In the genomic region with DNA sequence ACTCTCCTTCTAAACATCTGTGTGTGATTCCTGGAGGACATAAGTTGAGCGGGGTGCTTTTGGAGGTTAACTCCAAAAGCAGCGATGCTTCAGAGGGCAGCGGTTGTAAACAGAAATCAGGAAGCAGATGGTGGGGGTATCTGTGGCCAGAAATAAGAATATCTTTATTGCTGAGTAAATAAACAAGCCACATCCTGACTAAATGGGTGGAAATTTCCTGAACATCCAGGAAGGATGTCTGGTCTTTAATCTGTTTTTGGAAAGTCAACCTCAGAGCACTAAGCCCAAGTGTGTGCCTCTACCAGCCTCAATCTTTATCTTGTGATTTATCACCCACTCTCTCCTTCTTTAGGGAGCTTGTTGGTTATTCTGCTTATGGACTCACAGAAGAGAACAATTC, we compare ENCODE assay signal across 22 cellular contexts.
DNase-seq lines count a peak whose midpoint lies in the region; ATAC-seq, FAIRE-seq and TF ChIP-seq lines count a peak whose summit lies in the region.
"Had no signal": no experiment of that assay in that cellular context is flagged by ENCODE, and none has a peak within 500 bp of the region (broad histone marks: within the 10 kb centered on the region; RNA-seq: fewer than 3 reads in every experiment).

No MANE protein-coding gene starts in this region.

- no peak overlapping the region for H3K27ac ChIP-seq in IMR-90 (ENCODE audit: insufficient read depth, low read length)
- peak overlapping the region; percentile 32 for H3K27ac ChIP-seq in endothelial cell of umbilical vein (ENCODE audit: insufficient read depth, low read depth, low read length)
- peak overlapping the region; percentile 57 for H3K27ac ChIP-seq in mesodermal cell (ENCODE audit: low read depth, low read length, severe bottlenecking)
- H3K27ac ChIP-seq: 22Rv1, Peyer's patch had no signal

- POLR2A ChIA-PET in IMR-90 (lab: Charles Lee; ENCODE audit: unreplicated experiment): no interaction called here
- POLR2A ChIA-PET in endothelial cell of umbilical vein (lab: Charles Lee): no interaction called here

- TF ChIP-seq POLR2A in IMR-90 (IDR thresholded peaks at IDR 0.05; ENCODE audit: low read depth, low read length): no peak
- TF ChIP-seq POLR2A in endothelial cell of umbilical vein (IDR thresholded peaks at IDR 0.05; ENCODE audit: low read depth, low read length): no peak

- BruUV-seq in IMR-90 (replicated peaks; lab: Mats Ljungman, UMichigan) (no TSS peak), endothelial cell of umbilical vein (replicated peaks; lab: Mats Ljungman, UMichigan) (no TSS peak)

- FAIRE-seq in endothelial cell of umbilical vein (lab: Jason Lieb, UNC): no peak
- FAIRE-seq: GM12891 had no signal

- no peaks in the 10 kb centered on the region for H3K9me3 ChIP-seq in IMR-90 (ENCODE audit: control insufficient read depth, insufficient read depth, low read length)
- H3K9me3 ChIP-seq in endothelial cell of umbilical vein (replicated peaks; ENCODE audit: control insufficient read depth, insufficient read depth, low read length): no peaks in the 10 kb centered on the region
- H3K9me3 ChIP-seq in mesodermal cell (ENCODE audit: control insufficient read depth, low read length): no peaks in the 10 kb centered on the region
- H3K9me3 ChIP-seq: Caco-2, Peyer's patch had no signal

- H4K91ac ChIP-seq in IMR-90 (ENCODE audit: insufficient read depth, low read depth, low read length): no peak overlapping the region

- H4K5ac ChIP-seq in IMR-90 (ENCODE audit: low read depth, low read length): no peak overlapping the region

- dilution Hi-C loops in IMR-90 (cut with HindIII; ENCODE audit: low sequenced_read_pairs, unreplicated experiment): no loop called here
- dilution Hi-C loops in endothelial cell of umbilical vein (cut with MboI; ENCODE audit: extremely low pct_ligation_motif_present, low sequenced_read_pairs): no loop called here

- H3K4me1 ChIP-seq in IMR-90 (ENCODE audit: control insufficient read depth, insufficient read depth, low read length) (peaks cover 2% of the 10 kb centered on the region; the same call in 1 of the 2 replicates), endothelial cell of umbilical vein (ENCODE audit: control insufficient read depth, extremely low read depth, insufficient read depth, low read length) (peaks cover 44% of the 10 kb centered on the region), mesodermal cell (ENCODE audit: control insufficient read depth, insufficient read depth, low read length, poor library complexity, severe bottlenecking) (peaks cover 25% of the 10 kb centered on the region)
- H3K4me1 ChIP-seq: Caco-2, Peyer's patch had no signal

- no peak overlapping the region for H2BK20ac ChIP-seq in IMR-90 (ENCODE audit: low read depth, low read length)

- no peak overlapping the region for H2BK5ac ChIP-seq in IMR-90 (ENCODE audit: low read depth, low read length, poor library complexity, severe bottlenecking)

- H2BK120ac ChIP-seq in IMR-90 (ENCODE audit: low read depth, low read length): no peak overlapping the region

- no peak overlapping the region for H3K18ac ChIP-seq in IMR-90 (ENCODE audit: low read depth, low read length)

- H3K36me3 ChIP-seq in IMR-90 (ENCODE audit: control insufficient read depth, insufficient read depth, low read length) (no peaks in the 10 kb centered on the region), endothelial cell of umbilical vein (ENCODE audit: control insufficient read depth in 2 of 2, extremely low read depth in 1 of 2, insufficient read depth in 2 of 2, low read length in 2 of 2) (no peaks in the 10 kb centered on the region), mesodermal cell (ENCODE audit: control insufficient read depth, insufficient read depth, low read length) (no peaks in the 10 kb centered on the region)
- H3K36me3 ChIP-seq: Peyer's patch had no signal

- no peaks in the 10 kb centered on the region for H4K20me1 ChIP-seq in IMR-90 (ENCODE audit: insufficient read depth, low read length)
- no peaks in the 10 kb centered on the region for H4K20me1 ChIP-seq in endothelial cell of umbilical vein (replicated peaks; ENCODE audit: control insufficient read depth, extremely low read depth, insufficient read depth, low read length)

- CTCF ChIA-PET in IMR-90 (lab: Yijun Ruan, JAX): interaction anchor here (1.3 kb wide), 1 partner anchor 27 kb away, joined by 4 read pairs; no protein-coding TSS in a partner anchor
- CTCF ChIA-PET in endothelial cell of umbilical vein (lab: Charles Lee): interaction anchor here (1.1 to 1.7 kb wide), 4 partner anchors 15 to 187 kb away, joined by 3 to 7 read pairs (median 3); no protein-coding TSS in a partner anchor

- ATAC-seq in IMR-90 (ENCODE audit: low read depth): no peak
- no peak for ATAC-seq in GM19455 (IDR thresholded peaks at IDR 0.05; ENCODE audit: unreplicated experiment)
- ATAC-seq: Right ventricle myocardium inferior had no signal

- TF ChIP-seq RAD21 in IMR-90 (IDR thresholded peaks at IDR 0.05; ENCODE audit: low read length): no peak

- no peak overlapping the region for H2AK9ac ChIP-seq in IMR-90 (replicated peaks; ENCODE audit: low read depth, low read length, poor library complexity)

- no peak overlapping the region for H3K4ac ChIP-seq in IMR-90 (ENCODE audit: low read depth, low read length)

- DNase-seq in DMS153 (lab: John Stamatoyannopoulos, UW) (peak; percentile 21), DMS153 treated with DMSO at 0.1 percent for 48 hours (lab: John Stamatoyannopoulos, UW; ENCODE audit: unreplicated experiment) (no peak), IMR-90 (peak; percentile 23), endothelial cell of umbilical vein (ENCODE audit: low read depth, low spot score) (peak; percentile 69), NCI-H2107 treated with DMSO at 0.1 percent for 48 hours (lab: John Stamatoyannopoulos, UW; ENCODE audit: unreplicated experiment) (no peak), cortex of kidney (lab: John Stamatoyannopoulos, UW) (no peak)
- DNase-seq: Caco-2; CD4-positive, alpha-beta T cell; EL; KBM-7; NCI-H1436; NCI-H2029 treated with DMSO at 0.1 percent for 48 hours; NCI-H2171 treated with DMSO at 0.1 percent for 48 hours; NCI-H446; NCI-H526 treated with DMSO at 0.1 percent for 48 hours; NK-92 treated with Interleukin-12 subunit alpha and Interleukin-12 subunit beta, amount 100 ng/mL, for 24 hours; Peyer's patch had no signal

- H3K9ac ChIP-seq in IMR-90 (ENCODE audit: low read depth, low read length): no peak overlapping the region
- H3K9ac ChIP-seq in endothelial cell of umbilical vein (replicated peaks; ENCODE audit: extremely low read depth, insufficient read depth, low read length): no peak overlapping the region

- H3K4me2 ChIP-seq in IMR-90 (ENCODE audit: low read depth, low read length) (no peak overlapping the region), endothelial cell of umbilical vein (ENCODE audit: insufficient read depth, low read length) (peak overlapping the region; percentile 48)

- H3K27me3 ChIP-seq in IMR-90 (ENCODE audit: control insufficient read depth, insufficient read depth, low read length): no peaks in the 10 kb centered on the region
- H3K27me3 ChIP-seq in endothelial cell of umbilical vein (ENCODE audit: control insufficient read depth in 2 of 2, insufficient read depth in 2 of 2, low read length in 2 of 2): no peaks in the 10 kb centered on the region
- H3K27me3 ChIP-seq: Peyer's patch had no signal

- no peak overlapping the region for H3K14ac ChIP-seq in IMR-90 (replicated peaks; ENCODE audit: low read depth, low read length)

- H3K79me1 ChIP-seq in IMR-90 (ENCODE audit: low read depth in 1 of 2, low read length in 2 of 2): peaks cover 0 to 39% of the 10 kb centered on the region in 2 experiments; a peak in 2 of 4 replicates

- H2BK15ac ChIP-seq in IMR-90 (ENCODE audit: low read depth, low read length): no peak overlapping the region

- H3K23ac ChIP-seq in IMR-90 (ENCODE audit: low read depth, low read length): peak overlapping the region; percentile 13; the same call in 1 of the 2 replicates

- intact Hi-C loops in IMR-90 (cut with micrococcal nuclease): no loop called here
- intact Hi-C loops in endothelial cell of umbilical vein (cut with micrococcal nuclease): loop anchor here (1.0 kb wide), 2 partner anchors 49 to 246 kb away; no protein-coding TSS in a partner anchor

- no peak overlapping the region for H3K56ac ChIP-seq in IMR-90 (ENCODE audit: extremely low read depth, insufficient read depth, low read length)

- no peak overlapping the region for H4K8ac ChIP-seq in IMR-90 (ENCODE audit: low read depth in 2 of 2, low read length in 2 of 2)

- TF ChIP-seq CTCF in IMR-90 (conservative IDR thresholded peaks at IDR 0.05; ENCODE audit: low read depth, low read length) (no peak), endothelial cell of umbilical vein (IDR thresholded peaks at IDR 0.05; ENCODE audit: extremely low read depth in 1 of 2, insufficient read depth in 1 of 2, low read depth in 1 of 2, low read length in 2 of 2) (no peak)

- whole genome bisulfite sequencing in IMR-90 (ENCODE audit: extremely low coverage in 2 of 2, insufficient read length in 1 of 2), 2 experiments: no CpG with 5 or more reads among the region's 3 CpGs
- 70 to 100% methylated on average over 2 to 3 of the region's 3 CpGs for WGBS in mesodermal cell (ENCODE audit: insufficient coverage in 2 of 2), 2 experiments

- peaks cover 5% of the 10 kb centered on the region; the same call in 1 of the 2 replicates for H3K9me1 ChIP-seq in IMR-90 (ENCODE audit: insufficient read depth, low read length)
- H3K9me1 ChIP-seq in endothelial cell of umbilical vein (replicated peaks; ENCODE audit: control insufficient read depth, extremely low read depth, insufficient read depth, low read length): no peaks in the 10 kb centered on the region

- no peak overlapping the region for H3K4me3 ChIP-seq in IMR-90 (ENCODE audit: insufficient read depth, low read depth, low read length)
- no peak overlapping the region for H3K4me3 ChIP-seq in endothelial cell of umbilical vein (replicated peaks in 1 of 3; ENCODE audit: insufficient read depth in 1 of 3, low read depth in 1 of 3, low read length in 3 of 3)
- no peak overlapping the region for H3K4me3 ChIP-seq in mesodermal cell (ENCODE audit: extremely low read depth, insufficient read depth, low read length, poor library complexity, severe bottlenecking)
- H3K4me3 ChIP-seq: Peyer's patch had no signal

- H2AFZ ChIP-seq in IMR-90 (replicated peaks; ENCODE audit: low read length, poor library complexity) (no peak overlapping the region), endothelial cell of umbilical vein (ENCODE audit: low read depth, low read length) (no peak overlapping the region)

- H3K79me2 ChIP-seq in endothelial cell of umbilical vein (ENCODE audit: control insufficient read depth, insufficient read depth, low read length): no peaks in the 10 kb centered on the region

- in situ Hi-C loops in IMR-90 (cut with MboI; ENCODE audit: low sequenced_read_pairs): no loop called here

- no peak overlapping the region; the same call in 1 of the 2 replicates for H2AK5ac ChIP-seq in IMR-90 (ENCODE audit: low read depth, low read length)

TF ChIP-seq in IMR-90, 13 proteins besides CTCF, POLR2A, EP300 and RAD21 (continues in another document):
- no peak for TF ChIP-seq CHD1 (IDR thresholded peaks at IDR 0.05; ENCODE audit: low read depth, low read length)
- no peak for TF ChIP-seq CEBPB (IDR thresholded peaks at IDR 0.05; ENCODE audit: low read depth, low read length)

TF ChIP-seq in endothelial cell of umbilical vein, 7 proteins besides CTCF, POLR2A, EP300 and RAD21 (continues in another document):
- peak; percentile 23 for TF ChIP-seq JUN (IDR thresholded peaks at IDR 0.05; ENCODE audit: borderline replicate concordance, insufficient read depth, insufficient read length, low read depth)
- peak; percentile 83 for TF ChIP-seq GATA2 (IDR thresholded peaks at IDR 0.05; ENCODE audit: insufficient read depth, insufficient read length, low read depth, low read length)

Comparison
In these comparisons a context has a peak if more than half of its experiments do, and no peak if none do; other contexts are left out.
1. DNase-seq: peak in DMS153 (single experiment), IMR-90 (single experiment) and endothelial cell of umbilical vein (single experiment); none in DMS153 treated with DMSO at 0.1 percent for 48 hours (single experiment), NCI-H2107 treated with DMSO at 0.1 percent for 48 hours (single experiment) and cortex of kidney (single experiment).